8 cellular contexts compared by ENCODE assay signal in genomic region chr15:72271895-72272212, GRCh38. TPM values are rescaled to one million over a fixed set of nuclear protein-coding genes. Genes with fewer than 3 reads are reported as not detected.
DNase-seq lines count a peak whose midpoint lies in the region; ATAC-seq and TF ChIP-seq lines count a peak whose summit lies in the region.

No MANE protein-coding gene starts in this region.

- H3K36me3 ChIP-seq in BE2C (peaks cover 18% of the 10 kb centered on the region), OCI-LY3 (replicated peaks; ENCODE audit: low read depth, low read length) (peaks cover 11% of the 10 kb centered on the region), mucosa of descending colon (ENCODE audit: low read depth) (no peaks in the 10 kb centered on the region), uterus (no peaks in the 10 kb centered on the region)

- DNase-seq in BE2C (no peak), coronary artery (ENCODE audit: low spot score) (no peak), mucosa of descending colon (peak in 1 of 3 donors; percentile 23), uterus (no peak), SKM-1 (lab: John Stamatoyannopoulos, UW; ENCODE audit: unreplicated experiment) (no peak)

- TF ChIP-seq CTCF in BE2C (IDR thresholded peaks at IDR 0.05; ENCODE audit: low read depth, low read length) (no peak), OCI-LY3 (IDR thresholded peaks at IDR 0.05; ENCODE audit: low read depth, low read length) (no peak), coronary artery (IDR thresholded peaks at IDR 0.05) (no peak), mucosa of descending colon (IDR thresholded peaks at IDR 0.05) (no peak), uterus (IDR thresholded peaks at IDR 0.05) (no peak)

- H3K27me3 ChIP-seq in BE2C (no peaks in the 10 kb centered on the region), OCI-LY3 (ENCODE audit: low read depth, low read length) (no peaks in the 10 kb centered on the region), uterus (no peaks in the 10 kb centered on the region)

- peaks cover 32% of the 10 kb centered on the region for H3K79me2 ChIP-seq in OCI-LY3 (ENCODE audit: low read length)

- ATAC-seq in GM18909 (IDR thresholded peaks at IDR 0.05; ENCODE audit: poor library complexity, unreplicated experiment) (peak; percentile 12), mucosa of descending colon (peak; percentile 4), HG03439 (IDR thresholded peaks at IDR 0.05; ENCODE audit: unreplicated experiment) (no peak)

- H3K4me3 ChIP-seq in BE2C (ENCODE audit: low read depth, low read length) (peak overlapping the region; percentile 81), OCI-LY3 (ENCODE audit: low read length) (peak overlapping the region; percentile 94), coronary artery (peak overlapping the region; percentile 92), mucosa of descending colon (peak overlapping the region; percentile 60), uterus (peak overlapping the region; percentile 88 to 93)

- H3K9me3 ChIP-seq in BE2C (no peaks in the 10 kb centered on the region), OCI-LY3 (ENCODE audit: insufficient read depth, low read length) (no peaks in the 10 kb centered on the region), mucosa of descending colon (no peaks in the 10 kb centered on the region), uterus (no peaks in the 10 kb centered on the region)

- no peak for TF ChIP-seq POLR2A in uterus (IDR thresholded peaks at IDR 0.05)

- intact Hi-C loops in mucosa of descending colon (cut with DNase I, micrococcal nuclease) = no loop called here
- intact Hi-C loops in uterus (cut with DNase I; ENCODE audit: low total_unique reads) = loop anchor here (10.0 kb wide), 1 partner anchor 67 kb away; no protein-coding TSS in a partner anchor

- H4K20me1 ChIP-seq in OCI-LY3 (ENCODE audit: insufficient read depth, low read length) = no peaks in the 10 kb centered on the region

- peak overlapping the region; percentile 88 for H3K9ac ChIP-seq in OCI-LY3 (ENCODE audit: low read length)

- H3K4me1 ChIP-seq in BE2C = no peaks in the 10 kb centered on the region
- peaks cover 20% of the 10 kb centered on the region for H3K4me1 ChIP-seq in OCI-LY3 (ENCODE audit: low read length)
- H3K4me1 ChIP-seq in mucosa of descending colon (ENCODE audit: low read depth) = peaks cover 9% of the 10 kb centered on the region
- no peaks in the 10 kb centered on the region for H3K4me1 ChIP-seq in uterus

- H2AFZ ChIP-seq in OCI-LY3 (ENCODE audit: low read depth, low read length) = 0 out of 2 replicates have a peak overlapping the region, but pooled peaks have one; percentile 2

- H3K4me2 ChIP-seq in OCI-LY3 (ENCODE audit: low read length) = peak overlapping the region; percentile 89

- H3K27ac ChIP-seq in OCI-LY3 (ENCODE audit: low read length) (peak overlapping the region; percentile 45), coronary artery (peak overlapping the region; percentile 84 to 92), uterus (peak overlapping the region; percentile 88 to 98)

RNA-seq across cellular contexts. Expression of gene PARP6, which starts 0.5 kb away (rescaled TPM):
- polyA plus RNA-seq in BE2C (2012; ENCODE audit: insufficient read depth, insufficient read length, low read depth) = 260 TPM
- total RNA-seq in mucosa of descending colon (10 to 100 TPM; 32.9 to 89.3 (median 61.4) TPM), uterus (100 to 1,000 TPM in 1 of 4 donors, 10 to 100 TPM in 3; 32.1 to 111 (median 55.6) TPM)

RNA-seq across cellular contexts. Expression of gene PKM, which starts 40.9 kb away (rescaled TPM):
- 1,223 TPM for polyA plus RNA-seq in BE2C (2012; ENCODE audit: insufficient read depth, insufficient read length, low read depth)
- total RNA-seq in mucosa of descending colon (100 to 1,000 TPM; 328 to 450 (median 372) TPM), uterus (100 to 1,000 TPM; 101 to 443 (median 191) TPM)

RNA-seq across cellular contexts. Expression of gene CELF6, which starts 48.1 kb away (rescaled TPM):
- polyA plus RNA-seq in BE2C (2012; ENCODE audit: insufficient read depth, insufficient read length, low read depth) = 3.2 TPM
- total RNA-seq in mucosa of descending colon (1 to 10 TPM in 2 of 3 donors, under 1 TPM in 1; 0.67 to 3.8 (median 3.0) TPM), uterus (10 to 100 TPM in 1 of 4 donors, 1 to 10 TPM in 3; 1.9 to 12.3 (median 5.6) TPM)
